ENCODE assay signal across 35 cellular contexts in the genomic region with DNA sequence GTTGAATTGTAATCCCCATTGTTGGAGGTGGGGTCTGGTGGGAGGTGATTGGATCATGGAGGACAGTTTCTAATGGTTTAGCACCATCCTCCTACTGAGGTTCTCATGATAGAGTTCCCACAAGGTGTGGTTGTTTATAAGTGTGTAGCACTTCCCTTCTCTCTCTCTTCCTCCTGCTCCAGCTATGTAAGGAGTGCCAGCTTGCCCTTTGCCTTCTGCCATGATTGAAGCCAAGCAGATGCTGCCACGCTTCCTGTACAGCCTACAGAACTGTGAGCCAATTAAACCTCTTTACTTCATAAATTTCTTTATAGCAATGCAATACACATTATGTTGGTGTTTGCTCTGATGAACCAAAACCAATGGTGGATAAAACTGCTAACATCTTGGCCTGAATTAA.
"Had no signal": no experiment of that assay in that cellular context is flagged by ENCODE, and none has a peak within 500 bp of the region (broad histone marks: within the 10 kb centered on the region; RNA-seq: fewer than 3 reads in every experiment).

No MANE protein-coding gene starts in this region.

- H3K27ac ChIP-seq: adrenal gland, body of pancreas, brain microvascular endothelial cell, breast epithelium, WERI-Rb-1 had no signal

- H3K9me3 ChIP-seq: adrenal gland, body of pancreas, breast epithelium had no signal

- H3K4me3 ChIP-seq: adrenal gland, body of pancreas, breast epithelium had no signal

- H3K27me3 ChIP-seq: adrenal gland, body of pancreas, brain microvascular endothelial cell, breast epithelium had no signal

- H3K36me3 ChIP-seq: adrenal gland, brain microvascular endothelial cell, WERI-Rb-1 had no signal

- ATAC-seq: activated CD4-positive, alpha-beta T cell treated with anti-CD3 and anti-CD28 coated beads for 36 hours; activated CD4-positive, CD25-positive, alpha-beta regulatory T cell treated with anti-CD3 and anti-CD28 coated beads, Interleukin-2, amount 50 U/mL, for 24 hours; activated naive CD4-positive, alpha-beta T cell treated with anti-CD3 and anti-CD28 coated beads, Interleukin-2, amount 50 U/mL, for 72 hours; activated T-cell treated with anti-CD3 and anti-CD28 coated beads, Interleukin-2, amount 50 U/mL, for 4 hours; activated T-cell treated with anti-CD3 and anti-CD28 coated beads, Interleukin-2, amount 50 U/mL, for 72 hours; activated T-helper 17 cell treated with anti-CD3 and anti-CD28 coated beads, Interleukin-2, amount 50 U/mL, for 72 hours; body of pancreas; WTC11 had no signal

- FAIRE-seq: astrocyte, TTC549 had no signal

- DNase-seq: activated CD4-positive, alpha-beta memory T cell treated with anti-CD3 and anti-CD28 coated beads, Interleukin-2, amount 10 ng/mL, durations not matched to agents 7 days and 5 days; activated CD4-positive, alpha-beta T cell treated with anti-CD3 and anti-CD28 coated beads for 1 hour; activated CD4-positive, alpha-beta T cell treated with anti-CD3 and anti-CD28 coated beads for 36 hours; activated CD4-positive, alpha-beta T cell treated with anti-CD3 and anti-CD28 coated beads for 48 hours; activated CD4-positive, alpha-beta T cell treated with anti-CD3 and anti-CD28 coated beads, Interleukin-2, amount 10 ng/mL, durations not matched to agents 7 days and 5 days; activated CD4-positive, alpha-beta T cell treated with anti-CD3 and anti-CD28 coated beads, Interleukin-2, amount 50 U/mL, for 48 hours; activated CD4-positive, CD25-positive, alpha-beta regulatory T cell; activated CD8-positive, alpha-beta memory T cell treated with anti-CD3 and anti-CD28 coated beads, Interleukin-2, amount 50 U/mL, for 4 hours; activated effector memory CD4-positive, alpha-beta T cell treated with anti-CD3 and anti-CD28 coated beads, Interleukin-2, amount 50 U/mL, for 16 hours; activated gamma-delta T cell treated with Interleukin-2 at 50 U/mL for 16 hours; activated naive CD4-positive, alpha-beta T cell; activated naive CD4-positive, alpha-beta T cell treated with anti-CD3 and anti-CD28 coated beads for 36 hours; activated naive CD4-positive, alpha-beta T cell treated with anti-CD3 and anti-CD28 coated beads, Interleukin-2, amount 50 U/mL, for 16 hours; activated naive CD8-positive, alpha-beta T cell treated with anti-CD3 and anti-CD28 coated beads for 36 hours; activated T-cell treated with anti-CD3 and anti-CD28 coated beads for 4 hours; activated T-cell treated with anti-CD3 and anti-CD28 coated beads, Interleukin-2, amount 50 U/mL, for 1 hour; activated T-cell treated with anti-CD3 and anti-CD28 coated beads, Interleukin-2, amount 50 U/mL, for 4 hours; activated T-cell treated with anti-CD3 and anti-CD28 coated beads, Interleukin-2, amount 50 U/mL, for 72 hours; adrenal gland; amniotic stem cell; aorta; body of pancreas; brain microvascular endothelial cell; central memory CD4-positive, alpha-beta T cell; T-helper 1 cell; T-helper 2 cell; T-helper 9 cell; WERI-Rb-1 had no signal

- H3K4me1 ChIP-seq: adrenal gland, body of pancreas, breast epithelium had no signal
